In the genomic region with DNA sequence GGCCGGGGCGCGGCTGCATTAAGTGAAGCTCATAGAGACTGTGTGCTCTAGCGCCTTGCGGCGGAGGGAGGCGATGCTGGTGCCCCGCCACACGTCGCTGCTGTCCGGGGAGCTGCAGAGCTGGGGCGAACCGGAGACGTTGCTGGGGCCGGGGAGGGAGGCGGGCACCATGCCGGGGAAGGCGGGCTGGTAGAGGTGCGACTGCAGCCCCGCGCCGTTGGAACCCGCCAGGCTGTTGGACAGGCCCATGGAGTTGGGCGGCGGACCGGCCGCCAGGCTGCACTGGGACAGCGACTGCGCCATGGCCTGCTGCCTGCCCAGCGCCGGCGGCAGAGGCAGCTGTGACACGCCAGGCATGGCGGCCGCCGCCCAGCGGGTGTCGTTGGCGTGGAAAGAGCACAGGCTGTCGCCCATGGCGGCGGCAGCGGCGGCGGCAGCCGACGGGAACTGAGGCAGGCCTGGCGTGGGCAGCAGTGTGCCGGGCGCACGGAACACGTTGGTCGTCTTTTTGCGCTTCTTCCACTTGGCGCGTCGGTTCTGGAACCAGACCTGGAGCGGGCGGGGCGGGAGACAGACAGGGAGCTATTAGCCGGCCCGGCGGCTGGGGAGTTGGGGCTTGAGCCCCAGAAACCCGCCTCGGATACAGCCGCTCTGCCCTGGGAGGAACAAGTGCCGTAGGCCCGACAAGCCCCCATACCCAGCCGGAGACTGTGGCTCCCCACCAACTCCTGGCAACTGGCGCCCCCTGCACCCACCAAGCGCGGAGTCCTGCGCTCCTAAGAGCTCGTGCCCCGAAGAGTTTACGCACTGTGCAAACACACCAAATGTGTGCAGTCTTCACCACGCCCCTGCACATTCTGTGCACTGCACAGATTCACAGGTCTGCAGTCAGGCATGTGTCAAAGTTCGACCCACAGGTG, we compare ENCODE assay signal across 1 cellular context.
TF ChIP-seq lines count a peak whose summit lies in the region.

No MANE protein-coding gene starts in this region.

TF ChIP-seq in SK-N-SH, 30 proteins besides CTCF, POLR2A, EP300 and RAD21:
- no peak for TF ChIP-seq FOSL2 (IDR thresholded peaks at IDR 0.05; ENCODE audit: borderline replicate concordance, low read depth)
- TF ChIP-seq TEAD4 (IDR thresholded peaks at IDR 0.05; ENCODE audit: borderline replicate concordance, insufficient read depth): no peak
- TF ChIP-seq, protein P1, sequence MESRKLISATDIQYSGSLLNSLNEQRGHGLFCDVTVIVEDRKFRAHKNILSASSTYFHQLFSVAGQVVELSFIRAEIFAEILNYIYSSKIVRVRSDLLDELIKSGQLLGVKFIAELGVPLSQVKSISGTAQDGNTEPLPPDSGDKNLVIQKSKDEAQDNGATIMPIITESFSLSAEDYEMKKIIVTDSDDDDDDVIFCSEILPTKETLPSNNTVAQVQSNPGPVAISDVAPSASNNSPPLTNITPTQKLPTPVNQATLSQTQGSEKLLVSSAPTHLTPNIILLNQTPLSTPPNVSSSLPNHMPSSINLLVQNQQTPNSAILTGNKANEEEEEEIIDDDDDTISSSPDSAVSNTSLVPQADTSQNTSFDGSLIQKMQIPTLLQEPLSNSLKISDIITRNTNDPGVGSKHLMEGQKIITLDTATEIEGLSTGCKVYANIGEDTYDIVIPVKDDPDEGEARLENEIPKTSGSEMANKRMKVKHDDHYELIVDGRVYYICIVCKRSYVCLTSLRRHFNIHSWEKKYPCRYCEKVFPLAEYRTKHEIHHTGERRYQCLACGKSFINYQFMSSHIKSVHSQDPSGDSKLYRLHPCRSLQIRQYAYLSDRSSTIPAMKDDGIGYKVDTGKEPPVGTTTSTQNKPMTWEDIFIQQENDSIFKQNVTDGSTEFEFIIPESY (IDR thresholded peaks at IDR 0.05; ENCODE audit: borderline replicate concordance, low read depth): no peak
